In the genomic region with DNA sequence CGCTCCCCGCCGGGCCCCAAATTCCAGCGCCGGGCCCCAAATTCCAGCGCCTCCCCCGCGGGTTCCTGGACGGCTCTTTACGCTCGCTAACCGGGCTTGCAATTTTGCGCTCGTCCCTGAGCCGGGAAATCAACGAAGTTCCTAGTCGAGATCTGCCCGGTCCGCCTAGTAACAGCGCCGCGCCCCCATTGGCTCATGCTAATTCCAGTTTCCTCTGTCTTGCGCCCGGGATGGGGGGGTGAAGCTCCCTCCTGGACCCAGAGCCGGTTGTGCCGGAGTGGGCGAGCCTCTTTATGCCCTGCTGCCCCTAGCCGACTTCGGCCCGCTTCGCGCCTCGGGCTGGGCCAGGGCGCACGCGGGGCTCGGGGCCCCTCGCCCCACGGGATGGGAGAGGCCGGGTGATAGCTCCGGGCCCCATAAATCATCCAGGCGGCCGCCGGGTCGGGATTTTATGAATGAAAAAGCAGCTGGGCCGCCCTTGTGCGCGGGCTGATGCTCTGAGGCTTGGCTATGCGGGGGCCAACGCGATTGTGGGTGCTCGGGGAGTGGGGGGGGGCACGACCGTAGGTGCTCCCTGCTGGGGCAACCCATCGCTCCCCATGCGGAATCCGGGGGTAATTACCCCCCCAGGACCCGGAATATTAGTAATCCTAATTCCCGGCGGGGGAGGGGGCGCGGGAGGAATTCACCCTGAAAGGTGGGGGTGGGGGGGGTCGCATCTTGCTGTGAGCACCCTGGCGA, we compare ENCODE assay signal across 8 cellular contexts. TPM values are rescaled to one million over a fixed set of nuclear protein-coding genes. Genes with fewer than 3 reads are reported as not detected.
DNase-seq lines count a peak whose midpoint lies in the region; ATAC-seq and TF ChIP-seq lines count a peak whose summit lies in the region.

No MANE protein-coding gene starts in this region.

- H3K36me3 ChIP-seq in SJCRH30 (no peaks in the 10 kb centered on the region), liver (ENCODE audit: control insufficient read depth in 4 of 4, insufficient read depth in 3 of 4, low read depth in 1 of 4, low read length in 3 of 4) (peaks cover 0 to 5% (median 0%) of the 10 kb centered on the region in 4 donors)

- H3K4me1 ChIP-seq in SJCRH30 (peaks cover 4% of the 10 kb centered on the region; the same call in 1 of the 2 replicates), liver (ENCODE audit: control insufficient read depth in 4 of 4, insufficient read depth in 4 of 4, low read length in 3 of 4) (peaks cover 23 to 73% (median 54%) of the 10 kb centered on the region in 4 donors)

- in situ Hi-C loops in KBM-7 (cut with MboI; ENCODE audit: low pct_unique_long_range_greater_than_20kb, low sequenced_read_pairs): loop anchor here (10.0 kb wide), 1 partner anchor 344 kb away; the partner anchor contains the start of gene MYEOV

- H3K27me3 ChIP-seq in SJCRH30 (no peaks in the 10 kb centered on the region), liver (ENCODE audit: control insufficient read depth in 4 of 4, insufficient read depth in 4 of 4, low read length in 3 of 4) (no peaks in the 10 kb centered on the region)

- H3K36me3 Mint-ChIP-seq in effector memory CD8-positive, alpha-beta T cell (ENCODE audit: insufficient read depth): peaks cover 8% of the 10 kb centered on the region
- H3K36me3 Mint-ChIP-seq in stimulated activated naive CD8-positive, alpha-beta T cell treated with anti-CD3 and anti-CD28 coated beads, Interleukin-15, Interleukin-2, amounts not matched to agents 100 ng/mL and 50 ng/mL, for 24 hours (ENCODE audit: low read depth): no peaks in the 10 kb centered on the region

- peak; percentile 42 to 45 for TF ChIP-seq RAD21 in liver (IDR thresholded peaks at IDR 0.05)

- peaks cover 21 to 25% of the 10 kb centered on the region in 2 donors for H3K4me1 Mint-ChIP-seq in effector memory CD8-positive, alpha-beta T cell (ENCODE audit: low read depth in 2 of 2)
- peaks cover 38% of the 10 kb centered on the region for H3K4me1 Mint-ChIP-seq in stimulated activated naive CD8-positive, alpha-beta T cell treated with anti-CD3 and anti-CD28 coated beads, Interleukin-15, Interleukin-2, amounts not matched to agents 100 ng/mL and 50 ng/mL, for 24 hours (ENCODE audit: low read depth)

- TF ChIP-seq CTCF in liver (IDR thresholded peaks at IDR 0.05; ENCODE audit: low read depth, low read length, missing input control): no peak

- H3K9me3 Mint-ChIP-seq in effector memory CD8-positive, alpha-beta T cell: no peaks in the 10 kb centered on the region
- H3K9me3 Mint-ChIP-seq in stimulated activated naive CD8-positive, alpha-beta T cell treated with anti-CD3 and anti-CD28 coated beads, Interleukin-15, Interleukin-2, amounts not matched to agents 100 ng/mL and 50 ng/mL, for 24 hours: no peaks in the 10 kb centered on the region

- H3K27me3 Mint-ChIP-seq in effector memory CD8-positive, alpha-beta T cell: peaks cover 41 to 76% of the 10 kb centered on the region in 2 donors
- H3K27me3 Mint-ChIP-seq in stimulated activated naive CD8-positive, alpha-beta T cell treated with anti-CD3 and anti-CD28 coated beads, Interleukin-15, Interleukin-2, amounts not matched to agents 100 ng/mL and 50 ng/mL, for 24 hours: peaks cover 54% of the 10 kb centered on the region

- H3K4me3 Mint-ChIP-seq in effector memory CD8-positive, alpha-beta T cell: peak overlapping the region; percentile 48 to 51
- peak overlapping the region; percentile 23 for H3K4me3 Mint-ChIP-seq in stimulated activated naive CD8-positive, alpha-beta T cell treated with anti-CD3 and anti-CD28 coated beads, Interleukin-15, Interleukin-2, amounts not matched to agents 100 ng/mL and 50 ng/mL, for 24 hours

- peak in 2 of 3 experiments; percentile 53 to 67 for DNase-seq in NCI-H1417 (lab: John Stamatoyannopoulos, UW)
- DNase-seq in NCI-H1417 treated with DMSO at 0.1 percent for 48 hours (lab: John Stamatoyannopoulos, UW): no peak
- peak; percentile 68 for DNase-seq in KBM-7
- peak; percentile 95 for DNase-seq in SJCRH30
- DNase-seq in effector memory CD8-positive, alpha-beta T cell: no peak
- no peak for DNase-seq in NCI-H187 treated with DMSO at 0.1 percent for 48 hours (lab: John Stamatoyannopoulos, UW)

- under 1% methylated on average over 64 of the region's 64 CpGs for WGBS in liver

- no peak for ATAC-seq in effector memory CD8-positive, alpha-beta T cell (replicated peaks)

- peak overlapping the region; percentile 85 for H3K27ac ChIP-seq in SJCRH30
- peak overlapping the region; percentile 65 to 81 for H3K27ac ChIP-seq in liver (ENCODE audit: low read depth in 1 of 2, low read length in 2 of 2)

- H3K27ac Mint-ChIP-seq in effector memory CD8-positive, alpha-beta T cell: no peak overlapping the region
- H3K27ac Mint-ChIP-seq in stimulated activated naive CD8-positive, alpha-beta T cell treated with anti-CD3 and anti-CD28 coated beads, Interleukin-15, Interleukin-2, amounts not matched to agents 100 ng/mL and 50 ng/mL, for 24 hours: no peak overlapping the region

- H3K9me3 ChIP-seq in SJCRH30 (replicated peaks): no peaks in the 10 kb centered on the region
- H3K9me3 ChIP-seq in liver (ENCODE audit: control insufficient read depth in 4 of 4, low read length in 3 of 4): no peaks in the 10 kb centered on the region

- no peak overlapping the region for H3K9ac ChIP-seq in liver (ENCODE audit: low read depth in 1 of 2, low read length in 2 of 2)

- H3K4me3 ChIP-seq in SJCRH30: peak overlapping the region; percentile 91
- H3K4me3 ChIP-seq in liver (ENCODE audit: low read depth in 1 of 3, low read length in 3 of 3): peak overlapping the region in 2 of 3 donors; percentile 53 to 94

TF ChIP-seq in liver, 16 proteins besides CTCF, POLR2A, EP300 and RAD21:
- TF ChIP-seq GABPA (IDR thresholded peaks at IDR 0.05 in 1 of 2, conservative IDR thresholded peaks at IDR 0.05 in 1 of 2): peak in 1 of 2 donors; percentile 25
- TF ChIP-seq HNF4A (conservative IDR thresholded peaks at IDR 0.05): peak; percentile 9 to 51
- TF ChIP-seq, protein P1, sequence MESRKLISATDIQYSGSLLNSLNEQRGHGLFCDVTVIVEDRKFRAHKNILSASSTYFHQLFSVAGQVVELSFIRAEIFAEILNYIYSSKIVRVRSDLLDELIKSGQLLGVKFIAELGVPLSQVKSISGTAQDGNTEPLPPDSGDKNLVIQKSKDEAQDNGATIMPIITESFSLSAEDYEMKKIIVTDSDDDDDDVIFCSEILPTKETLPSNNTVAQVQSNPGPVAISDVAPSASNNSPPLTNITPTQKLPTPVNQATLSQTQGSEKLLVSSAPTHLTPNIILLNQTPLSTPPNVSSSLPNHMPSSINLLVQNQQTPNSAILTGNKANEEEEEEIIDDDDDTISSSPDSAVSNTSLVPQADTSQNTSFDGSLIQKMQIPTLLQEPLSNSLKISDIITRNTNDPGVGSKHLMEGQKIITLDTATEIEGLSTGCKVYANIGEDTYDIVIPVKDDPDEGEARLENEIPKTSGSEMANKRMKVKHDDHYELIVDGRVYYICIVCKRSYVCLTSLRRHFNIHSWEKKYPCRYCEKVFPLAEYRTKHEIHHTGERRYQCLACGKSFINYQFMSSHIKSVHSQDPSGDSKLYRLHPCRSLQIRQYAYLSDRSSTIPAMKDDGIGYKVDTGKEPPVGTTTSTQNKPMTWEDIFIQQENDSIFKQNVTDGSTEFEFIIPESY (IDR thresholded peaks at IDR 0.05): peak; percentile 13
- peak in 1 of 2 donors; percentile 13 for TF ChIP-seq EGR1 (IDR thresholded peaks at IDR 0.05; ENCODE audit: low read depth in 2 of 2)
- no peak for TF ChIP-seq NR2F2 (IDR thresholded peaks at IDR 0.05)
- TF ChIP-seq YY1 (IDR thresholded peaks at IDR 0.05): peak; percentile 41
- TF ChIP-seq, protein P2, sequence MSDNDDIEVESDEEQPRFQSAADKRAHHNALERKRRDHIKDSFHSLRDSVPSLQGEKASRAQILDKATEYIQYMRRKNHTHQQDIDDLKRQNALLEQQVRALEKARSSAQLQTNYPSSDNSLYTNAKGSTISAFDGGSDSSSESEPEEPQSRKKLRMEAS (IDR thresholded peaks at IDR 0.05): peak; percentile 19
- TF ChIP-seq FOXA2 (IDR thresholded peaks at IDR 0.05): no peak
- peak; percentile 45 for TF ChIP-seq SP1 (IDR thresholded peaks at IDR 0.05)
- TF ChIP-seq RXRA (IDR thresholded peaks at IDR 0.05): peak in 1 of 2 donors; percentile 37
- TF ChIP-seq, protein P3, sequence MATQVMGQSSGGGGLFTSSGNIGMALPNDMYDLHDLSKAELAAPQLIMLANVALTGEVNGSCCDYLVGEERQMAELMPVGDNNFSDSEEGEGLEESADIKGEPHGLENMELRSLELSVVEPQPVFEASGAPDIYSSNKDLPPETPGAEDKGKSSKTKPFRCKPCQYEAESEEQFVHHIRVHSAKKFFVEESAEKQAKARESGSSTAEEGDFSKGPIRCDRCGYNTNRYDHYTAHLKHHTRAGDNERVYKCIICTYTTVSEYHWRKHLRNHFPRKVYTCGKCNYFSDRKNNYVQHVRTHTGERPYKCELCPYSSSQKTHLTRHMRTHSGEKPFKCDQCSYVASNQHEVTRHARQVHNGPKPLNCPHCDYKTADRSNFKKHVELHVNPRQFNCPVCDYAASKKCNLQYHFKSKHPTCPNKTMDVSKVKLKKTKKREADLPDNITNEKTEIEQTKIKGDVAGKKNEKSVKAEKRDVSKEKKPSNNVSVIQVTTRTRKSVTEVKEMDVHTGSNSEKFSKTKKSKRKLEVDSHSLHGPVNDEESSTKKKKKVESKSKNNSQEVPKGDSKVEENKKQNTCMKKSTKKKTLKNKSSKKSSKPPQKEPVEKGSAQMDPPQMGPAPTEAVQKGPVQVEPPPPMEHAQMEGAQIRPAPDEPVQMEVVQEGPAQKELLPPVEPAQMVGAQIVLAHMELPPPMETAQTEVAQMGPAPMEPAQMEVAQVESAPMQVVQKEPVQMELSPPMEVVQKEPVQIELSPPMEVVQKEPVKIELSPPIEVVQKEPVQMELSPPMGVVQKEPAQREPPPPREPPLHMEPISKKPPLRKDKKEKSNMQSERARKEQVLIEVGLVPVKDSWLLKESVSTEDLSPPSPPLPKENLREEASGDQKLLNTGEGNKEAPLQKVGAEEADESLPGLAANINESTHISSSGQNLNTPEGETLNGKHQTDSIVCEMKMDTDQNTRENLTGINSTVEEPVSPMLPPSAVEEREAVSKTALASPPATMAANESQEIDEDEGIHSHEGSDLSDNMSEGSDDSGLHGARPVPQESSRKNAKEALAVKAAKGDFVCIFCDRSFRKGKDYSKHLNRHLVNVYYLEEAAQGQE (IDR thresholded peaks at IDR 0.05): peak; percentile 15
- no peak for TF ChIP-seq TAF1 (conservative IDR thresholded peaks at IDR 0.05)

RNA-seq across cellular contexts. Expression of gene CCND1, which starts 1.8 kb away (rescaled TPM):
- total RNA-seq in SJCRH30 (2014; rRNA removed; shearing (Covaris generic)): 80.3 and 81.9 TPM in 2 replicates
- total RNA-seq in liver: 10 to 100 TPM; 35.5 to 71.1 TPM
- 100 to 1,000 TPM in 1 of 2 donors, 10 to 100 TPM in 1; 28.9 to 100 TPM for polyA plus RNA-seq in liver

RNA-seq across cellular contexts. Expression of gene LTO1, which starts 36.0 kb away (rescaled TPM):
- 19.4 and 22.3 TPM in 2 replicates for total RNA-seq in SJCRH30 (2014; rRNA removed; shearing (Covaris generic))
- 10 to 100 TPM in 1 of 2 donors, 1 to 10 TPM in 1; 8.3 to 12.3 TPM for total RNA-seq in liver
- polyA plus RNA-seq in liver: 1 to 10 TPM; 4.9 to 6.4 TPM

Comparison
In these comparisons a context has a peak if more than half of its experiments do, and no peak if none do; other contexts are left out.
1. DNase-seq: peak in NCI-H1417 (2 of 3), KBM-7 (single experiment) and SJCRH30 (2 of 2); none in NCI-H1417 treated with DMSO at 0.1 percent for 48 hours (single experiment), effector memory CD8-positive, alpha-beta T cell (0 of 3) and NCI-H187 treated with DMSO at 0.1 percent for 48 hours (single experiment).